Comparison of ENCODE assay signal across 9 cellular contexts in the genomic region with DNA sequence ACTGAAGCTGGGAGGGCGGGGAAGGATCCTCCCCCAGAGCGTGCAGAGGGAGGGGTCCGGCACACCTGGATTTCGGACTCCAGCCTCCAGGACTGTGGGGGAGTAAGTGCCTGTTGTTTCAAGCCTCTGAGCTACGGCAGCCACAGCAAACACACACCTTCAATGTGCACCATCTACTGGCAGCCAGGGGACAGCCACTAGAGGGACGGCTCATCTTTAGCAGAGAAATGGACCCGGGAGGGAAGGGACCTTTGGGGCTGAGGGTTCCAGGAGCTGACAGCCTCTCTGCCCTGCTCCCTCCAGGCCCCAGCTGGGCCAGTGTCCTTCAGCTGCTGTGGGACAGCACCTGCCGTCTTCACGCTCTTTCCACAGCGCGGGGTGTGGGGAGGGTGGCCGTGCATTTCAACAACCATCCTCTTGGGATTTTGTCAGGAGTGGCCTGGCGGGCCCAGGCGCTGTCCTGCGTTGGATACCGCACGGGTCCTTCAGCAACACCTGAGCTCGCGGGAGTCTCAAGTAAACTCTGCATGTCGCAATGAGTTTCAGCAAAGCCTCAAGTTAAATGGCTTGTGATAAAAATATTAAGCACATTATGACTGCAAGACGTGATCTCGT.
DNase-seq lines count a peak whose midpoint lies in the region; ATAC-seq and TF ChIP-seq lines count a peak whose summit lies in the region.
"Had no signal": no experiment of that assay in that cellular context is flagged by ENCODE, and none has a peak within 500 bp of the region (broad histone marks: within the 10 kb centered on the region; RNA-seq: fewer than 3 reads in every experiment).

No MANE protein-coding gene starts in this region.

- H3K9ac ChIP-seq in colonic mucosa (ENCODE audit: low read depth in 2 of 2, low read length in 2 of 2), result no peak overlapping the region

- H3K36me3 ChIP-seq in GM06990 (ENCODE audit: control insufficient read depth, insufficient read depth, low read length), result no peaks in the 10 kb centered on the region
- no peaks in the 10 kb centered on the region for H3K36me3 ChIP-seq in colonic mucosa

- H3K27me3 ChIP-seq in GM06990 (replicated peaks; ENCODE audit: control insufficient read depth, insufficient read depth, low read length) (no peaks in the 10 kb centered on the region; the same call in 1 of the 2 replicates), colonic mucosa (no peaks in the 10 kb centered on the region)

- no peak overlapping the region for H3K27ac ChIP-seq in colonic mucosa

- peak; percentile 21 for TF ChIP-seq CTCF in GM06990 (IDR thresholded peaks at IDR 0.05; ENCODE audit: insufficient read depth, low read length, poor library complexity, severe bottlenecking)
- peak; percentile 31 for TF ChIP-seq CTCF in colonic mucosa (IDR thresholded peaks at IDR 0.05)
- TF ChIP-seq CTCF in neural crest cell (conservative IDR thresholded peaks at IDR 0.05), result peak; percentile 57

- no peak for ATAC-seq in GM18520 (IDR thresholded peaks at IDR 0.05; ENCODE audit: unreplicated experiment)
- ATAC-seq in GM21737 (IDR thresholded peaks at IDR 0.05; ENCODE audit: unreplicated experiment), result no peak
- ATAC-seq: activated naive CD8-positive, alpha-beta T cell treated with anti-CD3 and anti-CD28 coated beads, Interleukin-2, amount 50 U/mL, for 24 hours had no signal

- peaks cover 3% of the 10 kb centered on the region for H3K4me1 Mint-ChIP-seq in neural crest cell
- H3K4me1 Mint-ChIP-seq: activated naive CD8-positive, alpha-beta T cell treated with anti-CD3 and anti-CD28 coated beads, Interleukin-2, amount 50 U/mL, for 24 hours had no signal

- no peaks in the 10 kb centered on the region for H3K9me3 ChIP-seq in colonic mucosa

- no peak for DNase-seq in GM06990 (ENCODE audit: extremely low read depth, insufficient read length)
- peak; percentile 6 for DNase-seq in NCI-H2171 (lab: John Stamatoyannopoulos, UW)
- peak; percentile 24 for DNase-seq in colonic mucosa
- no peak for DNase-seq in neural crest cell (ENCODE audit: low read depth, low spot score)
- DNase-seq in SKM-1 (lab: John Stamatoyannopoulos, UW; ENCODE audit: unreplicated experiment), result no peak
- DNase-seq in NCI-H128 (lab: John Stamatoyannopoulos, UW; ENCODE audit: unreplicated experiment), result no peak
- DNase-seq: activated naive CD8-positive, alpha-beta T cell treated with anti-CD3 and anti-CD28 coated beads, Interleukin-2, amount 50 U/mL, for 24 hours had no signal

- peak overlapping the region; percentile 72 for H3K27ac Mint-ChIP-seq in neural crest cell (ENCODE audit: unreplicated experiment)
- H3K27ac Mint-ChIP-seq: activated naive CD8-positive, alpha-beta T cell treated with anti-CD3 and anti-CD28 coated beads, Interleukin-2, amount 50 U/mL, for 24 hours had no signal

- no peak overlapping the region for H3K4me3 Mint-ChIP-seq in neural crest cell
- H3K4me3 Mint-ChIP-seq: activated naive CD8-positive, alpha-beta T cell treated with anti-CD3 and anti-CD28 coated beads, Interleukin-2, amount 50 U/mL, for 24 hours had no signal

- intact Hi-C loops in colonic mucosa (cut with DNase I), result no loop called here

- H3K4me3 ChIP-seq in GM06990 (replicated peaks; ENCODE audit: low read depth, low read length) (no peak overlapping the region), colonic mucosa (no peak overlapping the region)

- H3K27me3 Mint-ChIP-seq in neural crest cell (ENCODE audit: low read depth), result no peaks in the 10 kb centered on the region
- H3K27me3 Mint-ChIP-seq: activated naive CD8-positive, alpha-beta T cell treated with anti-CD3 and anti-CD28 coated beads, Interleukin-2, amount 50 U/mL, for 24 hours had no signal

- H3K9me3 Mint-ChIP-seq in neural crest cell, result no peaks in the 10 kb centered on the region

- no peaks in the 10 kb centered on the region for H3K4me1 ChIP-seq in colonic mucosa

- no peaks in the 10 kb centered on the region for H3K36me3 Mint-ChIP-seq in neural crest cell (ENCODE audit: low read depth)

Comparison
In these comparisons a context has a peak if more than half of its experiments do, and no peak if none do; other contexts are left out.
1. DNase-seq: peak in NCI-H2171 (single experiment) and colonic mucosa (single experiment); none in GM06990 (single experiment), neural crest cell (single experiment), SKM-1 (single experiment) and NCI-H128 (single experiment).
2. Peak in every context shown above with its lines, with median percentiles within 50 percentile points of each other: CTCF ChIP-seq.